9 cellular contexts compared by ENCODE assay signal in genomic region chr19:46618670-46619231, GRCh38. TPM values are rescaled to one million over a fixed set of nuclear protein-coding genes. Genes with fewer than 3 reads are reported as not detected.
DNase-seq lines count a peak whose midpoint lies in the region; ATAC-seq and TF ChIP-seq lines count a peak whose summit lies in the region.
"Had no signal": no experiment of that assay in that cellular context is flagged by ENCODE, and none has a peak within 500 bp of the region (broad histone marks: within the 10 kb centered on the region; RNA-seq: fewer than 3 reads in every experiment).

No MANE protein-coding gene starts in this region.

- DNase-seq in NCI-H345 (lab: John Stamatoyannopoulos, UW) (peak; percentile 1), NCI-H345 treated with DMSO at 0.1 percent for 48 hours (lab: John Stamatoyannopoulos, UW; ENCODE audit: unreplicated experiment) (no peak), NB4 (ENCODE audit: low read depth) (peak; percentile 57), KG1 (lab: John Stamatoyannopoulos, UW) (no peak), ureter (ENCODE audit: low spot score) (no peak)
- no peak for DNase-seq in central memory CD8-positive, alpha-beta T cell (ENCODE audit: low spot score in 2 of 2)

- H3K4me3 Mint-ChIP-seq in central memory CD8-positive, alpha-beta T cell, result no peak overlapping the region

- H3K4me3 ChIP-seq in NB4 (ENCODE audit: low read depth, low read length) (no peak overlapping the region), skin epidermis (no peak overlapping the region)

- TF ChIP-seq POLR2A in NB4 (IDR thresholded peaks at IDR 0.05; ENCODE audit: extremely low read depth, insufficient read length), result no peak

- peaks cover 5% of the 10 kb centered on the region for H3K36me3 Mint-ChIP-seq in central memory CD8-positive, alpha-beta T cell (ENCODE audit: insufficient read depth)

- TF ChIP-seq CTCF in NB4 (IDR thresholded peaks at IDR 0.05; ENCODE audit: low read depth, low read length), result no peak

- peak overlapping the region in 12 of 21 experiments; percentile 9 to 79 (median 52) for H3K27ac ChIP-seq in skin epidermis

- no peaks in the 10 kb centered on the region for H3K9me3 Mint-ChIP-seq in central memory CD8-positive, alpha-beta T cell

- H3K27me3 Mint-ChIP-seq in central memory CD8-positive, alpha-beta T cell, result peaks cover 24% of the 10 kb centered on the region

- H3K4me1 Mint-ChIP-seq in central memory CD8-positive, alpha-beta T cell, result peaks cover 13% of the 10 kb centered on the region

- peak; percentile 58 for ATAC-seq in central memory CD8-positive, alpha-beta T cell (replicated peaks; ENCODE audit: extremely low read depth, poor library complexity, severe bottlenecking)
- ATAC-seq in GM19395 (IDR thresholded peaks at IDR 0.05; ENCODE audit: unreplicated experiment), result no peak
- ATAC-seq: Panc1 had no signal

- no peak overlapping the region for H3K27ac Mint-ChIP-seq in central memory CD8-positive, alpha-beta T cell (ENCODE audit: low read depth)

RNA-seq across cellular contexts. Expression of gene PTGIR, which starts 6.1 kb away (rescaled TPM):
- total RNA-seq in ureter, result 3.5 TPM

RNA-seq across cellular contexts. Expression of gene GNG8, which starts 17.3 kb away (rescaled TPM):
- total RNA-seq in ureter, result not detected

RNA-seq across cellular contexts. Expression of gene CALM3, which starts 17.6 kb away (rescaled TPM):
- 253 TPM for total RNA-seq in ureter

RNA-seq across cellular contexts. Expression of gene DACT3, which starts 42.2 kb away (rescaled TPM):
- total RNA-seq in ureter, result 25.6 TPM

Comparison
In these comparisons a context has a peak if more than half of its experiments do, and no peak if none do; other contexts are left out.
1. DNase-seq: peak in NCI-H345 (single experiment) and NB4 (single experiment); none in NCI-H345 treated with DMSO at 0.1 percent for 48 hours (single experiment), central memory CD8-positive, alpha-beta T cell (0 of 2), KG1 (single experiment) and ureter (single experiment).